Comparison of ENCODE assay signal across 8 cellular contexts in the genomic region with DNA sequence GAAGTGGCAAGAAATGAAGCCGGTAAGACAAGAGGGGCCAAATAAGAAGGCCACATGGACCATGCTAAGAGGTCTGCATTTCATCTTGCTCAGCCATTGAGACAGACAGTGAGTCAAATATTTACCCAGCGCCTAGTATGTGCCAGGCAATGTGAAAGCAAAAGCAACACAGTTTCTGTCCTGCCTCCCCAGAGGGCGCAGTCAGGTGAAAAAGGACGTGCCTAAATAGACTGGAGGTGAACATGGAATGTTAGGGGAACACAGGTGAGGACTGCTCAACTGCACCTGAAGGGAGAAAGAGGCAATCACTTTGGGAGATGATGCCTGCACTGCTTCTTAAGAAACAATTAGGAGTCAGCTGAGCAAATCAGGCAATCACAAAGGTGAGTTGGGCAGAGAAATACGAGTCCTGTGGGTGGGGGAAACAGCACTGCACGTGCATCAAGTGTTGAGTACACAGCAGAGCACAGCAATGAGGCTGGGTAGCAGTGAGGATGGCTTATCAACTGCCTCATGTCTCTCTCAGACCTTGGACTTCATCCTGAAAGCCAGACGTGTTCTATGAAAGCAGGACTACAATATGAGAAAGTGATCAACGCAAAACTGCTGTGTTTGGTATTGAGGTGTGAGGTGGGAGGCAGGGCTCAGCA.
DNase-seq lines count a peak whose midpoint lies in the region; ATAC-seq, FAIRE-seq and TF ChIP-seq lines count a peak whose summit lies in the region.

No MANE protein-coding gene starts in this region.

- no peaks in the 10 kb centered on the region for H3K4me1 Mint-ChIP-seq in Caco-2 (ENCODE audit: low read depth, unreplicated experiment)

- peaks cover 14 to 17% of the 10 kb centered on the region in 2 donors for H3K4me1 ChIP-seq in kidney (ENCODE audit: control insufficient read depth in 1 of 2, insufficient read depth in 1 of 2, low read depth in 1 of 2, low read length in 2 of 2)
- no peaks in the 10 kb centered on the region for H3K4me1 ChIP-seq in prostate gland (replicated peaks)
- no peaks in the 10 kb centered on the region for H3K4me1 ChIP-seq in Caco-2

- peak overlapping the region; percentile 55 for H3K27ac ChIP-seq in kidney (ENCODE audit: low read depth in 2 of 2, low read length in 2 of 2)
- no peak overlapping the region for H3K27ac ChIP-seq in prostate gland

- H3K27me3 Mint-ChIP-seq in Caco-2 (ENCODE audit: insufficient read depth, unreplicated experiment), result no peaks in the 10 kb centered on the region

- BruUV-seq in Caco-2 (replicated peaks; lab: Mats Ljungman, UMichigan), result no TSS peak

- peak; percentile 76 for ATAC-seq in GM18499 (IDR thresholded peaks at IDR 0.05; ENCODE audit: insufficient read depth, unreplicated experiment)
- peak; percentile 93 for ATAC-seq in GM21529 (IDR thresholded peaks at IDR 0.05; ENCODE audit: unreplicated experiment)

- CTCF ChIA-PET in Caco-2 (lab: Charles Lee), result no interaction called here

- H3K9me3 ChIP-seq in kidney (ENCODE audit: control insufficient read depth in 1 of 2, low read length in 2 of 2), result peaks cover 0 to 6% of the 10 kb centered on the region in 2 donors
- H3K9me3 ChIP-seq in prostate gland, result no peaks in the 10 kb centered on the region
- no peaks in the 10 kb centered on the region for H3K9me3 ChIP-seq in Caco-2

- H3K27ac Mint-ChIP-seq in Caco-2 (ENCODE audit: unreplicated experiment), result no peak overlapping the region

- H3K4me3 ChIP-seq in kidney (ENCODE audit: low read length in 2 of 2) (peak overlapping the region; percentile 51 to 62), prostate gland (no peak overlapping the region), Caco-2 (ENCODE audit: low read depth, low read length) (no peak overlapping the region)

- peak; percentile 5 for TF ChIP-seq CTCF in kidney (IDR thresholded peaks at IDR 0.05; ENCODE audit: borderline replicate concordance, extremely low read depth, insufficient read depth)
- no peak for TF ChIP-seq CTCF in prostate gland (IDR thresholded peaks at IDR 0.05)
- no peak for TF ChIP-seq CTCF in Caco-2 (IDR thresholded peaks at IDR 0.05; ENCODE audit: insufficient read depth in 1 of 2, low read depth in 1 of 2, low read length in 1 of 2, severe bottlenecking in 1 of 2, unreplicated experiment in 1 of 2)

- no peak for TF ChIP-seq POLR2A in prostate gland (IDR thresholded peaks at IDR 0.05)

- POLR2A ChIA-PET in Caco-2 (lab: Charles Lee), result no interaction called here

- 81% methylated on average over 8 of the region's 8 CpGs for WGBS in prostate gland

- peak; percentile 81 for DNase-seq in NCI-H146 (lab: John Stamatoyannopoulos, UW)
- no peak for DNase-seq in kidney
- no peak for DNase-seq in medulla oblongata (ENCODE audit: extremely low spot score)
- DNase-seq in prostate gland (ENCODE audit: low spot score), result no peak
- no peak for DNase-seq in Caco-2
- DNase-seq in T-helper 9 cell, result no peak

- H3K27me3 ChIP-seq in prostate gland (replicated peaks; ENCODE audit: insufficient read depth), result no peaks in the 10 kb centered on the region
- no peaks in the 10 kb centered on the region for H3K27me3 ChIP-seq in Caco-2 (replicated peaks; ENCODE audit: control insufficient read depth, insufficient read depth, low read length)

- no peak overlapping the region for H3K4me3 Mint-ChIP-seq in Caco-2 (ENCODE audit: unreplicated experiment)

- H3K36me3 ChIP-seq in kidney (ENCODE audit: control insufficient read depth in 1 of 2, insufficient read depth in 2 of 2, low read length in 2 of 2) (peaks cover 0 to 2% of the 10 kb centered on the region in 2 donors), prostate gland (no peaks in the 10 kb centered on the region), Caco-2 (ENCODE audit: control insufficient read depth, insufficient read depth, low read length) (no peaks in the 10 kb centered on the region)

- no peaks in the 10 kb centered on the region for H3K36me3 Mint-ChIP-seq in Caco-2 (ENCODE audit: insufficient read depth, unreplicated experiment)

- peaks cover 9% of the 10 kb centered on the region for H3K9me3 Mint-ChIP-seq in Caco-2 (ENCODE audit: unreplicated experiment)

- peak overlapping the region in 1 of 2 donors; percentile 38 for H3K9ac ChIP-seq in kidney (ENCODE audit: low read length in 2 of 2)

- no peak for FAIRE-seq in kidney (lab: Jason Lieb, UNC)

- intact Hi-C loops in kidney (cut with DNase I) (no loop called here), prostate gland (cut with DNase I) (no loop called here), Caco-2 (cut with micrococcal nuclease; ENCODE audit: unreplicated experiment) (no loop called here)

Comparison
In these comparisons a context has a peak if more than half of its experiments do, and no peak if none do; other contexts are left out.
1. H3K27ac ChIP-seq: peak in kidney (2 of 2); none in prostate gland (0 of 2).
2. H3K4me3 ChIP-seq: peak in kidney (2 of 2); none in prostate gland (0 of 2) and Caco-2 (single experiment).